In the genomic region with DNA sequence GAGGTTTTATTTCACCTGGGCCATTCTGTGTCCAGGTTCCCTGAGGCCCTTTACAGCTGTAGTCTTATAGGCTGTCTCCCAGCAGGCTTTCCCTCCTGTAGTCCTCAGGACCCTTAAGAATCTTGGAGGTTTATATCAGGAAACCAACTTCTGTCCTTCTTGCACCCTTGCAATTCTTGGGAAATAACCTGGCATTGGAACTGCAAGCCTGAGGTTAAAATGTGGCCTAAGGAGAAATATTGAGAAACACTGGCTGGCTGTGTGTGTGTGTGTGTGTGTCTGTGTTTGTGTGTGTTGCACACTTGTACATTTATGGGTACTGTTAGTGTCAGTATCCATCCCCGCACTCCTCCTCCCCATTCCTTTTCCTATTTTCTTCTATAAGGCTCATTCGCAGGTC, we compare ENCODE assay signal across 27 cellular contexts.
DNase-seq lines count a peak whose midpoint lies in the region; ATAC-seq and TF ChIP-seq lines count a peak whose summit lies in the region.
"Had no signal": no experiment of that assay in that cellular context is flagged by ENCODE, and none has a peak within 500 bp of the region (broad histone marks: within the 10 kb centered on the region; RNA-seq: fewer than 3 reads in every experiment).

No MANE protein-coding gene starts in this region.

- peaks cover 66% of the 10 kb centered on the region for H3K4me1 Mint-ChIP-seq in brain
- H3K4me1 Mint-ChIP-seq in stimulated activated memory B cell treated with anti-CD40 and anti-IgM and Interleukin-4, amounts not matched to agents 10 μg/mL and 1 μg/mL and 100 μg/mL, for 72 hours = no peaks in the 10 kb centered on the region
- H3K4me1 Mint-ChIP-seq: activated CD8-positive, alpha-beta memory T cell treated with anti-CD3 and anti-CD28 coated beads, Interleukin-2, amount 10 ng/mL, durations not matched to agents 7 days and 5 days; CD14-positive monocyte; naive thymus-derived CD4-positive, alpha-beta T cell; stimulated activated effector memory CD8-positive, alpha-beta T cell treated with anti-CD3 and anti-CD28 coated beads, Interleukin-12 subunit alpha, Interleukin-12 subunit beta, amount 100 ng/mL, for 72 hours had no signal

- intact Hi-C loops in sciatic nerve (cut with DNase I) = no loop called here

- ATAC-seq in sciatic nerve (peak; percentile 54), HG02678 (IDR thresholded peaks at IDR 0.05; ENCODE audit: unreplicated experiment) (no peak)
- no peak for ATAC-seq in stimulated activated memory B cell treated with anti-CD40 and anti-IgM and Interleukin-4, amounts not matched to agents 10 μg/mL and 1 μg/mL and 100 μg/mL, for 72 hours
- ATAC-seq: activated CD8-positive, alpha-beta memory T cell treated with anti-CD3 and anti-CD28 coated beads, Interleukin-2, amount 10 ng/mL, durations not matched to agents 7 days and 5 days; activated T-cell treated with anti-CD3 and anti-CD28 coated beads, Interleukin-2, amount 50 U/mL, for 72 hours; GM12878; naive thymus-derived CD4-positive, alpha-beta T cell; stimulated activated effector memory CD8-positive, alpha-beta T cell treated with anti-CD3 and anti-CD28 coated beads, Interleukin-12 subunit alpha, Interleukin-12 subunit beta, amount 100 ng/mL, for 72 hours; upper lobe of right lung had no signal

- H3K27ac Mint-ChIP-seq in brain = peak overlapping the region in 3 of 5 experiments; percentile 4 to 15 (median 5)
- no peak overlapping the region for H3K27ac Mint-ChIP-seq in stimulated activated memory B cell treated with anti-CD40 and anti-IgM and Interleukin-4, amounts not matched to agents 10 μg/mL and 1 μg/mL and 100 μg/mL, for 72 hours
- H3K27ac Mint-ChIP-seq: activated CD8-positive, alpha-beta memory T cell treated with anti-CD3 and anti-CD28 coated beads, Interleukin-2, amount 10 ng/mL, durations not matched to agents 7 days and 5 days; activated T-cell treated with anti-CD3 and anti-CD28 coated beads, Interleukin-2, amount 50 U/mL, for 72 hours; CD14-positive monocyte; GM23338; naive thymus-derived CD4-positive, alpha-beta T cell; stimulated activated effector memory CD8-positive, alpha-beta T cell treated with anti-CD3 and anti-CD28 coated beads, Interleukin-12 subunit alpha, Interleukin-12 subunit beta, amount 100 ng/mL, for 72 hours; WTC11 had no signal

- H3K4me3 Mint-ChIP-seq in brain = peak overlapping the region in 1 of 5 experiments; percentile 24
- H3K4me3 Mint-ChIP-seq in stimulated activated memory B cell treated with anti-CD40 and anti-IgM and Interleukin-4, amounts not matched to agents 10 μg/mL and 1 μg/mL and 100 μg/mL, for 72 hours = no peak overlapping the region
- H3K4me3 Mint-ChIP-seq: activated CD8-positive, alpha-beta memory T cell treated with anti-CD3 and anti-CD28 coated beads, Interleukin-2, amount 10 ng/mL, durations not matched to agents 7 days and 5 days; activated T-cell treated with anti-CD3 and anti-CD28 coated beads, Interleukin-2, amount 50 U/mL, for 72 hours; CD14-positive monocyte; GM23338; naive thymus-derived CD4-positive, alpha-beta T cell; stimulated activated effector memory CD8-positive, alpha-beta T cell treated with anti-CD3 and anti-CD28 coated beads, Interleukin-12 subunit alpha, Interleukin-12 subunit beta, amount 100 ng/mL, for 72 hours; WTC11 had no signal

- no peak for TF ChIP-seq CTCF in brain (conservative IDR thresholded peaks at IDR 0.05)

- DNase-seq in GM04503 (ENCODE audit: low read depth) (peak; percentile 25), iris pigment epithelial cell (ENCODE audit: low read depth) (peak; percentile 67), sciatic nerve (ENCODE audit: low spot score) (no peak), HK-2 (ENCODE audit: unreplicated experiment) (no peak), NCI-H1694 (lab: John Stamatoyannopoulos, UW) (no peak)
- DNase-seq: activated CD8-positive, alpha-beta memory T cell treated with anti-CD3 and anti-CD28 coated beads, Interleukin-2, amount 10 ng/mL, durations not matched to agents 7 days and 5 days; activated naive CD4-positive, alpha-beta T cell; activated T-cell treated with anti-CD3 and anti-CD28 coated beads, Interleukin-2, amount 50 U/mL, for 72 hours; Calu3; effector CD4-positive, alpha-beta T cell; foreskin melanocyte; MG63; midbrain; naive thymus-derived CD4-positive, alpha-beta T cell; NCI-H226; Peyer's patch; spleen; stimulated activated CD4-positive, alpha-beta T cell treated with anti-CD3 and anti-CD28 coated beads, Interleukin-2, amount 100 ng/mL, for 48 hours; upper lobe of right lung had no signal

- H3K27me3 Mint-ChIP-seq in brain = peaks cover 21% of the 10 kb centered on the region
- no peaks in the 10 kb centered on the region for H3K27me3 Mint-ChIP-seq in stimulated activated memory B cell treated with anti-CD40 and anti-IgM and Interleukin-4, amounts not matched to agents 10 μg/mL and 1 μg/mL and 100 μg/mL, for 72 hours
- H3K27me3 Mint-ChIP-seq: activated CD8-positive, alpha-beta memory T cell treated with anti-CD3 and anti-CD28 coated beads, Interleukin-2, amount 10 ng/mL, durations not matched to agents 7 days and 5 days had no signal

- no peaks in the 10 kb centered on the region for H3K36me3 Mint-ChIP-seq in brain
- no peaks in the 10 kb centered on the region for H3K36me3 Mint-ChIP-seq in stimulated activated memory B cell treated with anti-CD40 and anti-IgM and Interleukin-4, amounts not matched to agents 10 μg/mL and 1 μg/mL and 100 μg/mL, for 72 hours
- H3K36me3 Mint-ChIP-seq: activated CD8-positive, alpha-beta memory T cell treated with anti-CD3 and anti-CD28 coated beads, Interleukin-2, amount 10 ng/mL, durations not matched to agents 7 days and 5 days; CD14-positive monocyte; naive thymus-derived CD4-positive, alpha-beta T cell; stimulated activated effector memory CD8-positive, alpha-beta T cell treated with anti-CD3 and anti-CD28 coated beads, Interleukin-12 subunit alpha, Interleukin-12 subunit beta, amount 100 ng/mL, for 72 hours; WTC11 had no signal

- no peaks in the 10 kb centered on the region for H3K9me3 Mint-ChIP-seq in brain
- peaks cover 2% of the 10 kb centered on the region for H3K9me3 Mint-ChIP-seq in stimulated activated memory B cell treated with anti-CD40 and anti-IgM and Interleukin-4, amounts not matched to agents 10 μg/mL and 1 μg/mL and 100 μg/mL, for 72 hours
- H3K9me3 Mint-ChIP-seq: GM23338; stimulated activated effector memory CD8-positive, alpha-beta T cell treated with anti-CD3 and anti-CD28 coated beads, Interleukin-12 subunit alpha, Interleukin-12 subunit beta, amount 100 ng/mL, for 72 hours; WTC11 had no signal

Comparison
In these comparisons a context has a peak if more than half of its experiments do, and no peak if none do; other contexts are left out.
1. DNase-seq: peak in GM04503 (single experiment) and iris pigment epithelial cell (single experiment); none in sciatic nerve (single experiment), HK-2 (single experiment) and NCI-H1694 (single experiment).